2 cellular contexts compared by ENCODE assay signal in genomic region chr3:14110699-14111098, GRCh38.
TF ChIP-seq lines count a peak whose summit lies in the region.

No MANE protein-coding gene starts in this region.

TF ChIP-seq in HepG2, 621 proteins besides CTCF, POLR2A, EP300 and RAD21:
- TF ChIP-seq BCL6 (CRISPR knock-in tag; IDR thresholded peaks at IDR 0.05) = peak; percentile 88
- no peak for TF ChIP-seq FOXO1 (CRISPR knock-in tag; IDR thresholded peaks at IDR 0.05)
TF ChIP-seq in HepG2: peak in this region for 1.

TF ChIP-seq in K562, 482 proteins besides CTCF, POLR2A, EP300 and RAD21:
- TF ChIP-seq ZNF324 (CRISPR knock-in tag; IDR thresholded peaks at IDR 0.05) (no peak), CBX5 (IDR thresholded peaks at IDR 0.05; ENCODE audit: borderline replicate concordance, low read depth) (no peak), GATAD2B (IDR thresholded peaks at IDR 0.05; ENCODE audit: borderline replicate concordance) (no peak), ZC3H4 (CRISPR knock-in tag; IDR thresholded peaks at IDR 0.05; ENCODE audit: borderline replicate concordance) (no peak)
TF ChIP-seq in K562: peak in this region for 0.
